ENCODE assay signal across 14 cellular contexts in genomic region chr13:95258619-95259194, GRCh38. TPM values are rescaled to one million over a fixed set of nuclear protein-coding genes. Genes with fewer than 3 reads are reported as not detected.
A peak's percentile ranks its signal among the peaks of the same experiment; 100 is the strongest.
DNase-seq lines count a peak whose midpoint lies in the region; ATAC-seq and TF ChIP-seq lines count a peak whose summit lies in the region.
"Had no signal": no experiment of that assay in that cellular context is flagged by ENCODE, and none has a peak within 500 bp of the region (broad histone marks: within the 10 kb centered on the region; RNA-seq: fewer than 3 reads in every experiment).

No MANE protein-coding gene starts in this region.

- ATAC-seq in GM18511 (IDR thresholded peaks at IDR 0.05; ENCODE audit: unreplicated experiment) (peak; percentile 63), GM21447 (IDR thresholded peaks at IDR 0.05; ENCODE audit: unreplicated experiment) (peak; percentile 51), HG03139 (IDR thresholded peaks at IDR 0.05; ENCODE audit: unreplicated experiment) (peak; percentile 73), PC-3 (no peak)

- no peaks in the 10 kb centered on the region for H3F3A ChIP-seq in PC-3 (ENCODE audit: low read length, unreplicated experiment)

- DNase-seq in hepatocyte (ENCODE audit: low spot score) (peak; percentile 39), PC-3 (no peak), SK-N-DZ (ENCODE audit: low spot score) (no peak), testis (no peak)
- DNase-seq in activated CD4-positive, alpha-beta T cell treated with anti-CD3 and anti-CD28 coated beads for 48 hours, result no peak
- DNase-seq: activated CD4-positive, alpha-beta T cell treated with anti-CD3 and anti-CD28 coated beads, Interleukin-2, amount 50 U/mL, for 4 hours; activated gamma-delta T cell treated with Interleukin-2 at 50 U/mL for 16 hours; AML-193; NCI-H2171 treated with DMSO at 0.1 percent for 48 hours; T-helper 2 cell had no signal

- no TSS peak for BruUV-seq in PC-3 (replicated peaks; lab: Mats Ljungman, UMichigan)

- TF ChIP-seq CTCF in hepatocyte (IDR thresholded peaks at IDR 0.05; ENCODE audit: poor library complexity) (no peak), PC-3 (conservative IDR thresholded peaks at IDR 0.05; ENCODE audit: low read depth, low read length) (no peak), testis (IDR thresholded peaks at IDR 0.05) (no peak)

- H3K4me3 ChIP-seq in hepatocyte (no peak overlapping the region), PC-3 (ENCODE audit: low read length) (no peak overlapping the region), testis (no peak overlapping the region)
- H3K4me3 ChIP-seq: breast epithelium had no signal

- H3K79me2 ChIP-seq in hepatocyte (peaks cover 33% of the 10 kb centered on the region), PC-3 (ENCODE audit: low read length) (peaks cover 6% of the 10 kb centered on the region; the same call in 1 of the 2 replicates)

- no peaks in the 10 kb centered on the region for H3K9me2 ChIP-seq in hepatocyte (replicated peaks; ENCODE audit: insufficient read depth)
- no peaks in the 10 kb centered on the region for H3K9me2 ChIP-seq in PC-3 (replicated peaks; ENCODE audit: low read length)

- H3K9ac ChIP-seq in PC-3 (ENCODE audit: low read length), result no peak overlapping the region

- no peak overlapping the region for H2AFZ ChIP-seq in hepatocyte
- H2AFZ ChIP-seq in PC-3 (ENCODE audit: low read length), result no peak overlapping the region

- H3K4me1 ChIP-seq in hepatocyte (ENCODE audit: insufficient read depth) (peaks cover 9% of the 10 kb centered on the region), PC-3 (ENCODE audit: insufficient read depth, low read length) (peaks cover 33% of the 10 kb centered on the region), testis (no peaks in the 10 kb centered on the region)
- H3K4me1 ChIP-seq: breast epithelium had no signal

- H4K20me1 ChIP-seq in hepatocyte (ENCODE audit: insufficient read depth, poor library complexity, severe bottlenecking), result no peaks in the 10 kb centered on the region
- H4K20me1 ChIP-seq in PC-3 (ENCODE audit: low read length), result no peaks in the 10 kb centered on the region

- H3K4me2 ChIP-seq in hepatocyte (no peak overlapping the region), PC-3 (ENCODE audit: low read length) (no peak overlapping the region)

- H3K27ac ChIP-seq in hepatocyte (peak overlapping the region; percentile 27), PC-3 (ENCODE audit: low read length) (no peak overlapping the region), testis (no peak overlapping the region)
- H3K27ac ChIP-seq: breast epithelium had no signal

- no peaks in the 10 kb centered on the region for H3K27me3 ChIP-seq in hepatocyte
- no peaks in the 10 kb centered on the region for H3K27me3 ChIP-seq in PC-3 (ENCODE audit: low read length)
- no peaks in the 10 kb centered on the region for H3K27me3 ChIP-seq in testis
- H3K27me3 ChIP-seq: breast epithelium had no signal

- intact Hi-C loops in PC-3 (cut with micrococcal nuclease), result loop anchor here (5.0 kb wide), 1 partner anchor 44 kb away; the partner anchor contains the start of gene ABCC4
- intact Hi-C loops in testis (cut with DNase I; ENCODE audit: low total_unique reads), result no loop called here

- H3K9me3 ChIP-seq in hepatocyte (ENCODE audit: low read depth), result no peaks in the 10 kb centered on the region
- H3K9me3 ChIP-seq in PC-3 (ENCODE audit: low read length), result no peaks in the 10 kb centered on the region
- H3K9me3 ChIP-seq in testis, result no peaks in the 10 kb centered on the region
- H3K9me3 ChIP-seq: breast epithelium had no signal

- 60% methylated on average over 9 of the region's 9 CpGs for WGBS in hepatocyte (ENCODE audit: low lambda C conversion rate, missing lambda C conversion rate)
- 94 to 95% methylated on average over 9 of the region's 9 CpGs for WGBS in testis, 2 donors

- POLR2A ChIA-PET in PC-3 (lab: Charles Lee; ENCODE audit: unreplicated experiment), result no interaction called here

- CTCF ChIA-PET in PC-3 (lab: Charles Lee), result no interaction called here

- no peak for TF ChIP-seq POLR2A in testis (IDR thresholded peaks at IDR 0.05)

- no peaks in the 10 kb centered on the region for H3K36me3 ChIP-seq in hepatocyte (replicated peaks; ENCODE audit: insufficient read depth, low read depth)
- H3K36me3 ChIP-seq in PC-3 (ENCODE audit: low read depth, low read length), result no peaks in the 10 kb centered on the region
- no peaks in the 10 kb centered on the region for H3K36me3 ChIP-seq in testis (ENCODE audit: low read depth, missing control alignments)
- H3K36me3 ChIP-seq: breast epithelium had no signal

RNA-seq across cellular contexts. Expression of gene ABCC4, which starts 42.5 kb away (rescaled TPM):
- total RNA-seq in hepatocyte (23.3 and 25.3 TPM in 2 replicates), PC-3 (2014; rRNA removed) (17.7 and 18.9 TPM in 2 replicates), testis (10 to 100 TPM; 14.9 to 23.5 TPM)
- polyA plus RNA-seq in hepatocyte (9.6 and 9.8 TPM in 2 replicates), testis (ENCODE audit: insufficient read depth, low read depth, low replicate concordance) (11.0 TPM)
- 18.1 and 18.7 TPM in 2 replicates for polyA plus RNA-seq in SK-N-DZ (2014; cell fraction: cytosol; rRNA removed)
- polyA plus RNA-seq in SK-N-DZ (2014; cell fraction: nucleus; rRNA removed), result 9.0 and 9.7 TPM in 2 replicates
